ENCODE assay signal across 8 cellular contexts in the genomic region with DNA sequence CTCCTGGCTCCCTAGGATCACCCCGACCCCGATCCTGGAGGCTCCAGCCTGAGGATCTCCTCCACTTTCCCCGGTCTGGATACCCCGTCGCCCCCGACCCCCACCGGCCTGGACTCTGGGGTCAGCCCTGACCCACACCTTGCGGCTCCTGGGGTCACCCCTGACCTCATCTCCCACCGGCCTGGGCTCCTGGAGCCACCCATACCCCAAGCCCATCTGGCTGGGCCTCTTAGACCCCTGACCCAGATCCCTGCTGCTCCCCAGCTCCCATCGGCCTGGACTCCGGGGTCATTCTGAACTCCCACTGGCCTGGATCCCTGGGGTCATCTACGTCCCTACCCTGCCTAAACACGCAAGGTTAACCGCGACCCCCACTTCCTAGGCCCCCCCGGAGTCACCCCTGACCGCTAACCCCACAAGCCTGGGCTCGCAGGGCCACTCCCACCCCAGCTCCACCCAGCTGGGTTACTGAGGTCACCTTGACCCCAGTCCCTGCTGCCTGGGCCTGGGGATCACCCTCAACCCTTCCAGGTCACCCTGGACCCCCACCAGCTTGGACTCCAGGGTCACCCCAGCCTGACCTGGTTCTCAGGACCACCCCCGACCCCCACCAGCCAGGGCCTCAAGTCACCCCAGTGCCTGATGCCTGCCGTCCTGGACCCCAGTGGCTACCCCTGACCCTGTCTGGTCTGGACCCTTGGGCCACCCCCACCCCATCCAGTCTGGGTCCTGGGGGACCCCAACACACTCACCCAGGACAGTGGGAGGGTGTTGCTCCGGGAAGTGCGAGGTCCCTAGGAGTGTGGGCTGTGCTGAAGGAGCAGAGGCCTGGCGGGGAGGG. TPM values are rescaled to one million over a fixed set of nuclear protein-coding genes. Genes with fewer than 3 reads are reported as not detected.
DNase-seq lines count a peak whose midpoint lies in the region; ATAC-seq and TF ChIP-seq lines count a peak whose summit lies in the region.

No MANE protein-coding gene starts in this region.

- H4K20me1 ChIP-seq in KMS-11 (ENCODE audit: insufficient read depth): peaks cover 12% of the 10 kb centered on the region

- peak overlapping the region; percentile 51 for H3K4me3 ChIP-seq in KMS-11 (IDR thresholded peaks at IDR 0.05; ENCODE audit: insufficient read depth, low read depth, low read length)
- peak overlapping the region; percentile 76 to 82 (median 80) for H3K4me3 ChIP-seq in gastrocnemius medialis

- peak overlapping the region; percentile 83 for H3K9ac ChIP-seq in KMS-11

- H3K9me3 Mint-ChIP-seq in activated T-helper 2 cell treated with anti-CD3 and anti-CD28 coated beads, Interferon-gamma antibody, Interleukin-2, Interleukin-4, amounts not matched to agents 10 μg/mL and 5 μg/mL and 100 μg/mL, durations not matched to agents 14 hours and 24 hours and 36 hours: no peaks in the 10 kb centered on the region

- H3K27me3 ChIP-seq in KMS-11 (ENCODE audit: insufficient read depth, low read depth) (no peaks in the 10 kb centered on the region), gastrocnemius medialis (no peaks in the 10 kb centered on the region)

- H3K4me1 Mint-ChIP-seq in activated T-helper 2 cell treated with anti-CD3 and anti-CD28 coated beads, Interferon-gamma antibody, Interleukin-2, Interleukin-4, amounts not matched to agents 10 μg/mL and 5 μg/mL and 100 μg/mL, durations not matched to agents 14 hours and 24 hours and 36 hours (ENCODE audit: low read depth): peaks cover 24% of the 10 kb centered on the region

- ATAC-seq in gastrocnemius medialis: peak; percentile 41 to 47

- H2AFZ ChIP-seq in KMS-11 (ENCODE audit: low read depth): no peak overlapping the region

- H3K4me2 ChIP-seq in KMS-11: peak overlapping the region; percentile 99

- H3K36me3 Mint-ChIP-seq in activated T-helper 2 cell treated with anti-CD3 and anti-CD28 coated beads, Interferon-gamma antibody, Interleukin-2, Interleukin-4, amounts not matched to agents 10 μg/mL and 5 μg/mL and 100 μg/mL, durations not matched to agents 14 hours and 24 hours and 36 hours (ENCODE audit: low read depth): peaks cover 21% of the 10 kb centered on the region

- H3K27me3 Mint-ChIP-seq in activated T-helper 2 cell treated with anti-CD3 and anti-CD28 coated beads, Interferon-gamma antibody, Interleukin-2, Interleukin-4, amounts not matched to agents 10 μg/mL and 5 μg/mL and 100 μg/mL, durations not matched to agents 14 hours and 24 hours and 36 hours (ENCODE audit: low read depth): no peaks in the 10 kb centered on the region

- H3K9me3 ChIP-seq in gastrocnemius medialis: no peaks in the 10 kb centered on the region

- in situ Hi-C loops in gastrocnemius medialis (cut with MboI; ENCODE audit: low sequenced_read_pairs in 4 of 4): loop anchor here in 3 of 4 donors (5.0 to 10.0 kb wide), 3 partner anchors 51 to 69 kb away; no protein-coding TSS in a partner anchor

- TF ChIP-seq POLR2A in gastrocnemius medialis (IDR thresholded peaks at IDR 0.05): no peak

- TF ChIP-seq CTCF in KMS-11 (conservative IDR thresholded peaks at IDR 0.05; ENCODE audit: low read depth, low read length): no peak
- TF ChIP-seq CTCF in gastrocnemius medialis (IDR thresholded peaks at IDR 0.05 in 4 of 5, conservative IDR thresholded peaks at IDR 0.05 in 1 of 5): no peak

- DNase-seq in AG20443 (ENCODE audit: low spot score): peak; percentile 19
- peak; percentile 10 for DNase-seq in activated T-helper 2 cell treated with anti-CD3 and anti-CD28 coated beads, Interferon-gamma antibody, Interleukin-2, Interleukin-4, amounts not matched to agents 10 μg/mL and 5 μg/mL and 100 μg/mL, durations not matched to agents 14 hours and 24 hours and 36 hours (ENCODE audit: low spot score)
- peak; percentile 78 for DNase-seq in cardiac septum (ENCODE audit: low spot score)
- peak in 1 of 2 donors; percentile 44 for DNase-seq in gastrocnemius medialis
- DNase-seq in hepatic stellate cell (ENCODE audit: low spot score): no peak
- DNase-seq in UCSD-AML1 (lab: John Stamatoyannopoulos, UW; ENCODE audit: unreplicated experiment): no peak
- DNase-seq in AG08395 (ENCODE audit: low spot score): no peak

- peak overlapping the region; percentile 92 for H3K27ac Mint-ChIP-seq in activated T-helper 2 cell treated with anti-CD3 and anti-CD28 coated beads, Interferon-gamma antibody, Interleukin-2, Interleukin-4, amounts not matched to agents 10 μg/mL and 5 μg/mL and 100 μg/mL, durations not matched to agents 14 hours and 24 hours and 36 hours

- peaks cover 58% of the 10 kb centered on the region for H3K79me2 ChIP-seq in KMS-11 (ENCODE audit: insufficient read depth, low read depth)

- intact Hi-C loops in activated T-helper 2 cell treated with anti-CD3 and anti-CD28 coated beads, Interferon-gamma antibody, Interleukin-2, Interleukin-4, amounts not matched to agents 10 μg/mL and 5 μg/mL and 100 μg/mL, durations not matched to agents 14 hours and 24 hours and 36 hours (cut with micrococcal nuclease): no loop called here
- intact Hi-C loops in cardiac septum (cut with DNase I) (loop anchor here (2.0 kb wide), 1 partner anchor 62 kb away; no protein-coding TSS in a partner anchor), gastrocnemius medialis (cut with DNase I; ENCODE audit: low total_unique reads) (loop anchor here (2.0 to 5.0 kb wide), 2 partner anchors 70 to 94 kb away; a partner anchor contains a TSS)

- H3K4me3 Mint-ChIP-seq in activated T-helper 2 cell treated with anti-CD3 and anti-CD28 coated beads, Interferon-gamma antibody, Interleukin-2, Interleukin-4, amounts not matched to agents 10 μg/mL and 5 μg/mL and 100 μg/mL, durations not matched to agents 14 hours and 24 hours and 36 hours (ENCODE audit: low read depth): peak overlapping the region; percentile 91

- H3K27ac ChIP-seq in KMS-11: peak overlapping the region; percentile 58; the same call in 1 of the 2 replicates
- peak overlapping the region; percentile 92 to 97 (median 95) for H3K27ac ChIP-seq in gastrocnemius medialis

- H3K4me1 ChIP-seq in KMS-11 (ENCODE audit: low read depth, poor library complexity, severe bottlenecking): peaks cover 17% of the 10 kb centered on the region
- peaks cover 21 to 34% of the 10 kb centered on the region in 2 donors for H3K4me1 ChIP-seq in gastrocnemius medialis

- no peaks in the 10 kb centered on the region for H3K36me3 ChIP-seq in KMS-11 (ENCODE audit: insufficient read depth)
- no peaks in the 10 kb centered on the region for H3K36me3 ChIP-seq in gastrocnemius medialis

RNA-seq across cellular contexts. Expression of a gene that starts 1.2 kb away (rescaled TPM):
- 35.6 TPM in 2 replicates for total RNA-seq in activated T-helper 2 cell treated with anti-CD3 and anti-CD28 coated beads, Interferon-gamma antibody, Interleukin-2, Interleukin-4, amounts not matched to agents 10 μg/mL and 5 μg/mL and 100 μg/mL, durations not matched to agents 14 hours and 24 hours and 36 hours
- total RNA-seq in cardiac septum (29.7 TPM), gastrocnemius medialis (10 to 100 TPM in 3 of 4 donors, 1 to 10 TPM in 1; 9.8 to 43.6 (median 18.8) TPM)

Comparison
In these comparisons a context has a peak if more than half of its experiments do, and no peak if none do; other contexts are left out.
1. DNase-seq: peak in AG20443 (single experiment), activated T-helper 2 cell treated with anti-CD3 and anti-CD28 coated beads, Interferon-gamma antibody, Interleukin-2, Interleukin-4, amounts not matched to agents 10 μg/mL and 5 μg/mL and 100 μg/mL, durations not matched to agents 14 hours and 24 hours and 36 hours (single experiment) and cardiac septum (single experiment); none in hepatic stellate cell (single experiment), UCSD-AML1 (single experiment) and AG08395 (single experiment).